ENCODE assay signal across 17 cellular contexts in the genomic region with DNA sequence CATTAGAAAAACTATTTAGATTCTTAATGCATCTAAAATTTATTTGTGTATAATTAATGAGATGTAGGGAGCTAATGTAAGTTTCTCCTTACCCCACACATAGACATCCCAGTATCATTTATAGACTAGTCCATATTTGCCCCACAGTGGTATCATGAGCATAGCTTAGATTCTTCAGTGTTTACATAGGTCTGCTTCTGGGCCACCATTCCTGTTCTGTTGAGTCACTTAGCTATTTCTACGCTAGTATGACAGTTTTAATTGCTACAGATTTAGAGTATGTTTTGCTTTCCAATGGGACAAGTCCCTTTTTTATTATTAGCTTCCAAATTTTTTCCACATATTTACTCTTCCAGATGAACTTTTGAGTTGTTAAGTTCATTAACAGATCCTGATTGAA.
DNase-seq lines count a peak whose midpoint lies in the region; ATAC-seq, FAIRE-seq and TF ChIP-seq lines count a peak whose summit lies in the region.
"Had no signal": no experiment of that assay in that cellular context is flagged by ENCODE, and none has a peak within 500 bp of the region (broad histone marks: within the 10 kb centered on the region; RNA-seq: fewer than 3 reads in every experiment).

No MANE protein-coding gene starts in this region.

- POLR2A ChIA-PET in HEK293T (lab: Yijun Ruan, JAX): no interaction called here

- H3K79me2 ChIP-seq in mammary epithelial cell (ENCODE audit: insufficient read depth, low read length): no peaks in the 10 kb centered on the region

- CTCF ChIA-PET in mammary epithelial cell (lab: Charles Lee; ENCODE audit: low non-redundant PET) (interaction anchor here (0.6 kb wide), 2 partner anchors 52 to 55 kb away, joined by 3 read pairs; no protein-coding TSS in a partner anchor), HEK293T (lab: Yijun Ruan, JAX) (interaction anchor here (1.3 kb wide), 1 partner anchor 145 kb away, joined by 3 read pairs; no protein-coding TSS in a partner anchor)

- H3K4me3 ChIP-seq in mammary epithelial cell (replicated peaks in 1 of 3; ENCODE audit: insufficient read depth in 1 of 3, low read depth in 2 of 3, low read length in 3 of 3): no peak overlapping the region
- H3K4me3 ChIP-seq: gastroesophageal sphincter, K562 had no signal

- ATAC-seq in activated naive CD4-positive, alpha-beta T cell treated with anti-CD3 and anti-CD28 coated beads, Interleukin-2, amount 50 U/mL, for 72 hours: no peak
- ATAC-seq in GM21390 (IDR thresholded peaks at IDR 0.05; ENCODE audit: unreplicated experiment): no peak
- ATAC-seq: effector memory CD8-positive, alpha-beta T cell; gastroesophageal sphincter; K562 had no signal

- 86% methylated on average over 1 of the region's 1 CpG for WGBS in mammary epithelial cell (ENCODE audit: low coverage, missing lambda C conversion rate)

- no peak overlapping the region for H3K4me2 ChIP-seq in mammary epithelial cell (ENCODE audit: insufficient read depth, low read depth, low read length)

- H3K27me3 ChIP-seq in mammary epithelial cell (ENCODE audit: insufficient read depth, low read length): no peaks in the 10 kb centered on the region
- H3K27me3 ChIP-seq: gastroesophageal sphincter had no signal

- dilution Hi-C loops in mammary epithelial cell (cut with HindIII; ENCODE audit: low sequenced_read_pairs): no loop called here

- no peak overlapping the region for H3K9ac ChIP-seq in mammary epithelial cell (ENCODE audit: insufficient read depth, low read length)

- DNase-seq in AG08395 (ENCODE audit: low spot score): peak; percentile 71
- peak; percentile 24 for DNase-seq in HTR-8/SVneo (ENCODE audit: insufficient read length, low spot score)
- DNase-seq in mammary epithelial cell: peak; percentile 16
- DNase-seq in kidney glomerular epithelial cell (lab: John Stamatoyannopoulos, UW): peak; percentile 38
- DNase-seq in HEK293T (ENCODE audit: extremely low spot score): no peak
- DNase-seq in iPS-NIHi7 (ENCODE audit: extremely low spot score): no peak
- DNase-seq in activated naive CD4-positive, alpha-beta T cell treated with anti-CD3 and anti-CD28 coated beads, Interleukin-2, amount 50 U/mL, for 72 hours (ENCODE audit: low spot score in 2 of 2): no peak
- DNase-seq: activated CD4-positive, alpha-beta T cell treated with anti-CD3 and anti-CD28 coated beads for 1 hour; activated gamma-delta T cell; effector memory CD8-positive, alpha-beta T cell; NCI-H1092 treated with DMSO at 0.1 percent for 48 hours had no signal

- H3K27ac ChIP-seq in mammary epithelial cell (ENCODE audit: insufficient read depth, low read depth, low read length): no peak overlapping the region
- H3K27ac ChIP-seq: gastroesophageal sphincter had no signal

- H3K27ac Mint-ChIP-seq in activated naive CD4-positive, alpha-beta T cell treated with anti-CD3 and anti-CD28 coated beads, Interleukin-2, amount 50 U/mL, for 72 hours: no peak overlapping the region
- H3K27ac Mint-ChIP-seq: effector memory CD8-positive, alpha-beta T cell; memory B cell; T-helper 2 cell treated with Interferon-gamma antibody and Interleukin-4, amounts not matched to agents 5 μg/mL and 100 μg/mL, for 36 hours had no signal

- no peak for FAIRE-seq in HTR-8/SVneo (lab: Jason Lieb, UNC)
- FAIRE-seq: GM18507, K562 had no signal

- H3K9me3 ChIP-seq in mammary epithelial cell (replicated peaks; ENCODE audit: insufficient read depth, low read length): no peaks in the 10 kb centered on the region
- H3K9me3 ChIP-seq: gastroesophageal sphincter had no signal

- no TSS peak for BruUV-seq in mammary epithelial cell (replicated peaks; lab: Mats Ljungman, UMichigan)

- H2AFZ ChIP-seq in mammary epithelial cell (ENCODE audit: low read depth, low read length): no peak overlapping the region

- no peaks in the 10 kb centered on the region for H3K9me3 Mint-ChIP-seq in activated naive CD4-positive, alpha-beta T cell treated with anti-CD3 and anti-CD28 coated beads, Interleukin-2, amount 50 U/mL, for 72 hours
- H3K9me3 Mint-ChIP-seq: effector memory CD8-positive, alpha-beta T cell; memory B cell; T-helper 2 cell treated with Interferon-gamma antibody and Interleukin-4, amounts not matched to agents 5 μg/mL and 100 μg/mL, for 36 hours had no signal

- H3K36me3 Mint-ChIP-seq in activated naive CD4-positive, alpha-beta T cell treated with anti-CD3 and anti-CD28 coated beads, Interleukin-2, amount 50 U/mL, for 72 hours: peaks cover 0 to 10% of the 10 kb centered on the region in 2 donors

- no peaks in the 10 kb centered on the region for H4K20me1 ChIP-seq in mammary epithelial cell (ENCODE audit: insufficient read depth, low read length)

- H3K4me1 ChIP-seq in mammary epithelial cell (ENCODE audit: insufficient read depth, low read length): peaks cover 14% of the 10 kb centered on the region
- H3K4me1 ChIP-seq: gastroesophageal sphincter had no signal

- TF ChIP-seq CTCF in mammary epithelial cell (conservative IDR thresholded peaks at IDR 0.05 in 1 of 2, IDR thresholded peaks at IDR 0.05 in 1 of 2; ENCODE audit: extremely low read depth in 1 of 2, insufficient read depth in 1 of 2, low read depth in 1 of 2, low read length in 2 of 2): no peak

- peaks cover 4% of the 10 kb centered on the region for H3K36me3 ChIP-seq in mammary epithelial cell (ENCODE audit: insufficient read depth, low read length)

- intact Hi-C loops in mammary epithelial cell (cut with micrococcal nuclease): no loop called here

- in situ Hi-C loops in mammary epithelial cell (cut with MboI; ENCODE audit: low sequenced_read_pairs in 2 of 2): no loop called here

TF ChIP-seq in HEK293T, 16 proteins besides CTCF, POLR2A, EP300 and RAD21:
- no peak for TF ChIP-seq HDGF (IDR thresholded peaks at IDR 0.05; ENCODE audit: borderline replicate concordance)
- no peak for TF ChIP-seq LEF1 (IDR thresholded peaks at IDR 0.05; ENCODE audit: borderline replicate concordance)
- no peak for TF ChIP-seq SUZ12 (IDR thresholded peaks at IDR 0.05)
- TF ChIP-seq TARDBP (IDR thresholded peaks at IDR 0.05): no peak
- TF ChIP-seq CTBP1 (IDR thresholded peaks at IDR 0.05; ENCODE audit: borderline replicate concordance): no peak
- no peak for TF ChIP-seq FOXM1 (IDR thresholded peaks at IDR 0.05; ENCODE audit: borderline replicate concordance)
- no peak for TF ChIP-seq ARNT (IDR thresholded peaks at IDR 0.05)
- TF ChIP-seq L3MBTL2 (conservative IDR thresholded peaks at IDR 0.05): no peak
- TF ChIP-seq ELF4 (IDR thresholded peaks at IDR 0.05): no peak
- TF ChIP-seq FOXK2 (IDR thresholded peaks at IDR 0.05): no peak
TF ChIP-seq in HEK293T: peak in this region for 0.

Comparison
In these comparisons a context has a peak if more than half of its experiments do, and no peak if none do; other contexts are left out.
1. DNase-seq: peak in AG08395 (single experiment), HTR-8/SVneo (single experiment), mammary epithelial cell (single experiment) and kidney glomerular epithelial cell (single experiment); none in HEK293T (single experiment), iPS-NIHi7 (single experiment) and activated naive CD4-positive, alpha-beta T cell treated with anti-CD3 and anti-CD28 coated beads, Interleukin-2, amount 50 U/mL, for 72 hours (0 of 2).